Comparison of ENCODE assay signal across 29 cellular contexts in genomic region chr6:83854766-83855165, GRCh38. TPM values are rescaled to one million over a fixed set of nuclear protein-coding genes. Genes with fewer than 3 reads are reported as not detected.
"Had no signal": no experiment of that assay in that cellular context is flagged by ENCODE, and none has a peak within 500 bp of the region (broad histone marks: within the 10 kb centered on the region; RNA-seq: fewer than 3 reads in every experiment).

No MANE protein-coding gene starts in this region.

- H3K9ac ChIP-seq: neural progenitor cell had no signal

- H3K36me3 ChIP-seq: ascending aorta, gastroesophageal sphincter, heart left ventricle, lower lobe of right lung, neural progenitor cell, right lobe of liver, tibial artery, uterus had no signal

- H3K27me3 ChIP-seq: ascending aorta, tibial artery, uterus had no signal

- H3K36me3 Mint-ChIP-seq: activated CD4-positive, alpha-beta memory T cell treated with anti-CD3 and anti-CD28 coated beads for 36 hours; activated naive CD4-positive, alpha-beta T cell treated with anti-CD3 and anti-CD28 coated beads, Interleukin-2, amount 10 ng/mL, durations not matched to agents 7 days and 5 days; immature natural killer cell; neural progenitor cell had no signal

- H2AFZ ChIP-seq: neural progenitor cell had no signal

- ATAC-seq: gastroesophageal sphincter, heart left ventricle, left lobe of liver had no signal

- H3K27ac ChIP-seq: ascending aorta, epithelial cell of prostate, gastroesophageal sphincter, heart left ventricle, lower lobe of right lung, neural progenitor cell, right lobe of liver, skin epidermis, tibial artery, uterus had no signal

- H3K9me3 ChIP-seq: ascending aorta, gastroesophageal sphincter, heart left ventricle, lower lobe of right lung, right lobe of liver, tibial artery, uterus had no signal

- DNase-seq: activated CD4-positive, alpha-beta memory T cell treated with anti-CD3 and anti-CD28 coated beads for 36 hours; activated CD4-positive, alpha-beta T cell treated with anti-CD3 and anti-CD28 coated beads for 48 hours; activated CD4-positive, CD25-positive, alpha-beta regulatory T cell; activated effector memory CD4-positive, alpha-beta T cell treated with anti-CD3 and anti-CD28 coated beads, Interleukin-2, amount 50 U/mL, for 16 hours; activated naive CD4-positive, alpha-beta T cell treated with anti-CD3 and anti-CD28 coated beads, Interleukin-2, amount 10 ng/mL, durations not matched to agents 7 days and 5 days; activated T-cell treated with anti-CD3 and anti-CD28 coated beads, Interleukin-2, amount 50 U/mL, for 72 hours; endodermal cell; heart left ventricle; immature natural killer cell; lower lobe of right lung; naive B cell; right lobe of liver; stimulated activated CD4-positive, alpha-beta T cell treated with anti-CD3 and anti-CD28 coated beads, Interleukin-1b, Interleukin-23, amount 100 ng/mL, for 48 hours; substantia nigra; tibial artery; uterus had no signal

- H3K4me3 ChIP-seq: right lobe of liver, skin epidermis had no signal

- H3K27ac Mint-ChIP-seq: activated CD4-positive, alpha-beta memory T cell treated with anti-CD3 and anti-CD28 coated beads for 36 hours; activated naive CD4-positive, alpha-beta T cell treated with anti-CD3 and anti-CD28 coated beads, Interleukin-2, amount 10 ng/mL, durations not matched to agents 7 days and 5 days; activated T-cell treated with anti-CD3 and anti-CD28 coated beads, Interleukin-2, amount 50 U/mL, for 72 hours; endodermal cell; immature natural killer cell; naive B cell; neural progenitor cell; stimulated activated naive CD8-positive, alpha-beta T cell treated with anti-CD3 and anti-CD28 coated beads, Interleukin-15, Interleukin-2, amounts not matched to agents 100 ng/mL and 50 ng/mL, for 24 hours; T-helper 1 cell treated with Interleukin-12 subunit alpha and Interleukin-12 subunit beta and Interleukin-4 antibody, amounts not matched to agents 30 μg/mL and 1 μg/mL, for 36 hours had no signal

- H3K9me3 Mint-ChIP-seq: activated CD4-positive, alpha-beta memory T cell treated with anti-CD3 and anti-CD28 coated beads for 36 hours; activated naive CD4-positive, alpha-beta T cell treated with anti-CD3 and anti-CD28 coated beads, Interleukin-2, amount 10 ng/mL, durations not matched to agents 7 days and 5 days; activated T-cell treated with anti-CD3 and anti-CD28 coated beads, Interleukin-2, amount 50 U/mL, for 72 hours; central memory CD8-positive, alpha-beta T cell; endodermal cell; neural progenitor cell; stimulated activated naive CD8-positive, alpha-beta T cell treated with anti-CD3 and anti-CD28 coated beads, Interleukin-15, Interleukin-2, amounts not matched to agents 100 ng/mL and 50 ng/mL, for 24 hours; T-helper 1 cell treated with Interleukin-12 subunit alpha and Interleukin-12 subunit beta and Interleukin-4 antibody, amounts not matched to agents 30 μg/mL and 1 μg/mL, for 36 hours had no signal

- H3K4me3 Mint-ChIP-seq: activated CD4-positive, alpha-beta memory T cell treated with anti-CD3 and anti-CD28 coated beads for 36 hours; activated naive CD4-positive, alpha-beta T cell treated with anti-CD3 and anti-CD28 coated beads, Interleukin-2, amount 10 ng/mL, durations not matched to agents 7 days and 5 days; central memory CD8-positive, alpha-beta T cell had no signal

RNA-seq across cellular contexts. Expression of gene RIPPLY2, which starts 1.6 kb away (rescaled TPM):
- total RNA-seq: activated CD4-positive, alpha-beta memory T cell treated with anti-CD3 and anti-CD28 coated beads for 36 hours; activated T-cell treated with anti-CD3 and anti-CD28 coated beads, Interleukin-2, amount 50 U/mL, for 72 hours; ascending aorta; heart left ventricle; kidney epithelial cell; left lobe of liver; lower lobe of right lung; mesenteric fat pad; mucosa of gallbladder; omental fat pad; right lobe of liver had no signal
- polyA plus RNA-seq: heart left ventricle, immature natural killer cell had no signal
